ENCODE assay signal across 8 cellular contexts in the genomic region with DNA sequence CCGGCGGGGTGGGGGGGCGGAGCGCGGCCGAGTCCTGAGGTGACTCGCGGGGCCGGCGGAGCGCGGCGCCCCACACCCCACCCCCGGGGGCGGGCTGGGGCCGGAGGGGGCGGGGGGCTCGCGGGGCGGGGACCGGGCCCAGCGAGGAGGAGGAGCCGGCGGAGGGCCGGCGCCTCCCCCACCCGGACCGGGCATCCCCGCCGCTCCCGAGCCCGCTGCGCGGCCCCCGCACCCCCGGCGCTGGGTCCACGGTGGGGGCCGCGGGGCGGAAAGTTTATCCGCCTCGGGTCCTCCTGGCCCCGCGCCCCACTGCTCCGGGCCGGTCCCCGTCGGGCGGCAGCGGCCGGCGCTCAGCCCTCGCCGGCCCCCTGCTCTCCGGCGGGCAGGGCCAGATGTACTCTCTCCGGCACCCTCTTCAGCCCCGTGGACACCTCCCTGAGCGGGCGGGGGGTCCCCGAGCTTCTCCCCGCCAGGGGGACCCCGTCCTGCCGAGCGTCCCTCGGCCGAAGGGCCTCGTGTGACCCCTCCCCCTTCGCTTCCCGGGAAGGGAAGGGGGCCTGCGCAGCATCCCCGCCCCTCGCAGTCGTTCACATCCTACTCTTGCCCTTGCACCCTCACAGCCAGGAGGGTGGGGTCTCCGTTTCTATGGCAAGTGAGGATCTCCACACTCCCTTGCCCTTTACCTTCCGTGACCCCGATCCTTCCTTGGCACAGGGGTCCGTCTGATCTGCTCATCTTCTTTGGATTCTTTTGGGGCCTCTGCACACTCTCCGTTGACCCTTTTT. TPM values are rescaled to one million over a fixed set of nuclear protein-coding genes. Genes with fewer than 3 reads are reported as not detected.
DNase-seq lines count a peak whose midpoint lies in the region; ATAC-seq and TF ChIP-seq lines count a peak whose summit lies in the region.

No MANE protein-coding gene starts in this region.

- H2BK5ac ChIP-seq in mesendoderm (ENCODE audit: low read length): no peak overlapping the region

- peak overlapping the region; percentile 51 for H2BK120ac ChIP-seq in mesendoderm (ENCODE audit: low read depth, low read length)

- no CpG with 5 or more reads among the region's 80 CpGs for WGBS in mesendoderm (ENCODE audit: extremely low coverage, insufficient coverage, low lambda C conversion rate)

- H3K4me3 ChIP-seq in HUES48 (ENCODE audit: low read depth, low read length): peak overlapping the region; percentile 61
- peak overlapping the region; percentile 34 for H3K4me3 ChIP-seq in mesendoderm (ENCODE audit: low read length)

- H3K4me1 ChIP-seq in HUES48 (ENCODE audit: control insufficient read depth, insufficient read depth, low read length) (peaks cover 34% of the 10 kb centered on the region; the same call in 1 of the 2 replicates), mesendoderm (ENCODE audit: control insufficient read depth, low read depth, low read length) (peaks cover 6% of the 10 kb centered on the region)

- no peak overlapping the region for H4K8ac ChIP-seq in mesendoderm (ENCODE audit: low read depth, low read length)

- peak overlapping the region; percentile 97 for H3K27ac Mint-ChIP-seq in activated CD4-positive, alpha-beta T cell treated with anti-CD3 and anti-CD28 coated beads, Interleukin-2, amount 10 ng/mL, durations not matched to agents 24 days and 14 days

- H3K27ac ChIP-seq in HUES48 (ENCODE audit: low read depth, low read length): peak overlapping the region; percentile 75
- no peak overlapping the region for H3K27ac ChIP-seq in mesendoderm (ENCODE audit: low read depth, low read length)

- peaks cover 14% of the 10 kb centered on the region for H3K36me3 Mint-ChIP-seq in activated CD4-positive, alpha-beta T cell treated with anti-CD3 and anti-CD28 coated beads, Interleukin-2, amount 10 ng/mL, durations not matched to agents 24 days and 14 days (ENCODE audit: low read depth)

- no peak overlapping the region for H2AK5ac ChIP-seq in mesendoderm (ENCODE audit: low read length)

- H3K79me1 ChIP-seq in mesendoderm (ENCODE audit: low read length): peaks cover 21% of the 10 kb centered on the region

- peak overlapping the region; percentile 92 for H3K4me3 Mint-ChIP-seq in activated CD4-positive, alpha-beta T cell treated with anti-CD3 and anti-CD28 coated beads, Interleukin-2, amount 10 ng/mL, durations not matched to agents 24 days and 14 days

- intact Hi-C loops in activated CD4-positive, alpha-beta T cell treated with anti-CD3 and anti-CD28 coated beads, Interleukin-2, amount 10 ng/mL, durations not matched to agents 24 days and 14 days (cut with micrococcal nuclease): loop anchor here (1.0 to 10.0 kb wide), 5 partner anchors 44 to 791 kb away; partner anchors contain the start of genes DNAJC11, KLHL21, NPHP4 and PHF13

- H3K27me3 Mint-ChIP-seq in activated CD4-positive, alpha-beta T cell treated with anti-CD3 and anti-CD28 coated beads, Interleukin-2, amount 10 ng/mL, durations not matched to agents 24 days and 14 days: peaks cover 4% of the 10 kb centered on the region

- peak overlapping the region; percentile 73 for H3K4me2 ChIP-seq in mesendoderm (ENCODE audit: low read length)

- no peak overlapping the region for H2BK15ac ChIP-seq in mesendoderm (replicated peaks; ENCODE audit: low read depth)

- H4K5ac ChIP-seq in mesendoderm (ENCODE audit: low read length): no peak overlapping the region

- H3K79me2 ChIP-seq in mesendoderm (ENCODE audit: control insufficient read depth, insufficient read depth, low read length): peaks cover 44% of the 10 kb centered on the region

- H3K36me3 ChIP-seq in HUES48 (ENCODE audit: control insufficient read depth, insufficient read depth, low read length): peaks cover 5% of the 10 kb centered on the region; the same call in 1 of the 2 replicates
- no peaks in the 10 kb centered on the region for H3K36me3 ChIP-seq in mesendoderm (ENCODE audit: control insufficient read depth, insufficient read depth, low read length)

- H3K18ac ChIP-seq in mesendoderm (ENCODE audit: low read length): peak overlapping the region; percentile 98

- peak overlapping the region; percentile 89 for H3K4ac ChIP-seq in mesendoderm (ENCODE audit: low read depth, low read length)

- no peak overlapping the region for H3K23ac ChIP-seq in mesendoderm (ENCODE audit: low read length)

- H3K4me1 Mint-ChIP-seq in activated CD4-positive, alpha-beta T cell treated with anti-CD3 and anti-CD28 coated beads, Interleukin-2, amount 10 ng/mL, durations not matched to agents 24 days and 14 days: peaks cover 32% of the 10 kb centered on the region

- H3K9ac ChIP-seq in HUES48 (ENCODE audit: low read depth, low read length) (peak overlapping the region; percentile 77), mesendoderm (ENCODE audit: low read length) (peak overlapping the region; percentile 58)

- peak; percentile 82 for DNase-seq in activated CD4-positive, alpha-beta T cell treated with anti-CD3 and anti-CD28 coated beads, Interleukin-2, amount 10 ng/mL, durations not matched to agents 24 days and 14 days
- DNase-seq in effector CD8-positive, alpha-beta T cell (lab: John Stamatoyannopoulos, UW): peak; percentile 32
- DNase-seq in mesendoderm (peak; percentile 59), SKM-1 (lab: John Stamatoyannopoulos, UW; ENCODE audit: unreplicated experiment) (no peak)
- DNase-seq in stimulated activated CD8-positive, alpha-beta memory T cell treated with anti-CD3 and anti-CD28 coated beads, Interleukin-4, amount 100 ng/mL, for 24 hours (ENCODE audit: low read depth): peak; percentile 37

- no peaks in the 10 kb centered on the region for H3K27me3 ChIP-seq in HUES48 (ENCODE audit: control insufficient read depth, insufficient read depth, low read length)
- H3K27me3 ChIP-seq in mesendoderm (ENCODE audit: insufficient read depth, low read length, poor library complexity): no peaks in the 10 kb centered on the region

- ATAC-seq in GM18861 (IDR thresholded peaks at IDR 0.05; ENCODE audit: unreplicated experiment): no peak

- no peaks in the 10 kb centered on the region for H3K9me3 ChIP-seq in HUES48 (ENCODE audit: control insufficient read depth, insufficient read depth, low read length)

- TF ChIP-seq CTCF in GM12873 (IDR thresholded peaks at IDR 0.05; ENCODE audit: insufficient read depth, low read depth, low read length, missing control alignments): peak; percentile 6

- no peaks in the 10 kb centered on the region for H3K9me3 Mint-ChIP-seq in activated CD4-positive, alpha-beta T cell treated with anti-CD3 and anti-CD28 coated beads, Interleukin-2, amount 10 ng/mL, durations not matched to agents 24 days and 14 days

- H3K56ac ChIP-seq in mesendoderm (ENCODE audit: low read length): peak overlapping the region; percentile 84

RNA-seq across cellular contexts. Expression of gene CAMTA1, which starts 0.7 kb away (rescaled TPM):
- 66.0 and 69.9 TPM in 2 replicates for total RNA-seq in activated CD4-positive, alpha-beta T cell treated with anti-CD3 and anti-CD28 coated beads, Interleukin-2, amount 10 ng/mL, durations not matched to agents 24 days and 14 days
- polyA plus RNA-seq in mesendoderm (2013, experiment 1 of 2): 195 TPM
- 199 TPM for polyA plus RNA-seq in mesendoderm (2013, experiment 2 of 2)
